1 cellular context compared by ENCODE assay signal in genomic region chr1:101278238-101278637, GRCh38.
TF ChIP-seq lines count a peak whose summit lies in the region.

No MANE protein-coding gene starts in this region.

TF ChIP-seq in K562, 482 proteins besides CTCF, POLR2A, EP300 and RAD21:
- no peak for TF ChIP-seq HDAC1 (IDR thresholded peaks at IDR 0.05)
- 0 out of 2 replicates have a peak, but pooled peaks have one; percentile 8 for TF ChIP-seq CBFA2T3 (IDR thresholded peaks at IDR 0.05)
